In the genomic region with DNA sequence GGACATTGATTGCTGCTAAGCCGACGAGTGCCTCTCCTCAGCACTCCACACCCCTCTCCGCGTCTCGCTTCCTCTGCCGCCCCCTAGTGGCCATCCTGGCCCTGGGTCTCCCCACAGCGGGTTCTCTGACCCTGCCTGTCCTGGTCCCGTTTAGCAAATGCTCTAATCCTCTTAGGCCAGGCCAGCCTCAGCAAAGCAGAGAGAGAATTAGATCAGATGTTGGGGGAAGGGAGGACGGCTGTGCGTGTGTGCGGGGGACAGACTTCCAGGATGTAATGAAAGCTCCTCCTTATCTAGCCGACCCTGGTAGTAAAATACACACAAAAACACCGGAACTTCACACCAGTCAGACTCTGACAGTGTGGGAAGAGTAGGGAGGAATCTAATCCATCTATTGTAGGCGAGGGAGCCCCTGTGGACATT, we compare ENCODE assay signal across 1 cellular context.
TF ChIP-seq lines count a peak whose summit lies in the region.

No MANE protein-coding gene starts in this region.

TF ChIP-seq in IMR-90, 13 proteins besides CTCF, POLR2A, EP300 and RAD21:
- TF ChIP-seq NFE2L2 (IDR thresholded peaks at IDR 0.05; ENCODE audit: low read depth, low read length) (no peak), MAZ (IDR thresholded peaks at IDR 0.05; ENCODE audit: borderline replicate concordance, low read depth, low read length) (peak; percentile 65; the same call in 1 of the 2 replicates), MAFK (IDR thresholded peaks at IDR 0.05; ENCODE audit: low read depth, low read length) (no peak), SMC3 (IDR thresholded peaks at IDR 0.05; ENCODE audit: low read depth, low read length) (peak; percentile 59)
